Comparison of ENCODE assay signal across 8 cellular contexts in the genomic region with DNA sequence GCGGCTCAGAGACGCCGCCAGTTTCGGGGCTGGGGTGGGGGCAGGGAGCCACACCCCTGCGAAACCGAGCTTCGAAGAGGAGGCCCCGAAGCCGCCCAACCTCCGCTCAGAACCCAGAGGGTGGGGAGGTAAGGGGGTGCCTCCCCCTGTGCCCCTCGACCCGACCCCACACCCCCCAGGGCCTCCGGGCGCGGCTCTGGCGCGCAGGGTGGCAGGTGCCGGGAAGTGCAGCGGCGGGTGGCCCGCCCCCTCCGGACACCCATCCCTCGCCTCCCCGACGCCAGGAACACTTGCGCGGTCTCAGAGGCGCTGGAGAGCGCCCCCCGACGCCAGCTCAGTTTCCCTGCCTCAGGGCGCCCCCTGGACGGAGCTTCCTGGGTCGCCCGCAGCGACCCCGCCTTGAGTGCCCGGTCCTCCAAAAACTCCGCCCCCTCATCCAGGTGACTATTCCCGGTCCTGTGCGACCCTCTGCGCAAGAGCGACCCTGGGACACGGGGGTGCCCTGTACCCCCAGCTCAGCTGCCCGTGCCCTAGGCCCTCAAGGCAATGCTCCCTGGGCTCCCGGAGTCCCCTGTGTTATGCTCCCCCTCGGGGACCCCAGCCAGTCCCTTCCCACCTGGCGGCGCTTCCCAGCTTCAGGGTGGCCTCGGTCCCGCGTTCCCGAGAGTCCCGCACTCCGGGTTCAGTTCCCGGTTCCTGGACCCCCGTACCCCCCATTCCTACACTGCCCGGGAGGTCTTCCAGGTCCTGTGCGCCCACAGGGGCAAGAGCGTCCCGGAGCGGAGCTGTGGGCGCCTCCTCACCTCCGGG. TPM values are rescaled to one million over a fixed set of nuclear protein-coding genes. Genes with fewer than 3 reads are reported as not detected.
DNase-seq lines count a peak whose midpoint lies in the region; ATAC-seq, FAIRE-seq and TF ChIP-seq lines count a peak whose summit lies in the region.

No MANE protein-coding gene starts in this region.

- no peak for TF ChIP-seq POLR2A in erythroblast (IDR thresholded peaks at IDR 0.05; ENCODE audit: low read length)
- TF ChIP-seq POLR2A in GM12892 (IDR thresholded peaks at IDR 0.05; ENCODE audit: low read depth, low read length), result no peak

- H3K79me2 ChIP-seq in PC-3 (ENCODE audit: low read length) (0 out of 2 replicates have a peak, but pooled peaks cover 9% of the 10 kb centered on the region), neural progenitor cell (ENCODE audit: low read depth) (no peaks in the 10 kb centered on the region)

- H3K9ac ChIP-seq in PC-3 (ENCODE audit: low read length) (peak overlapping the region; percentile 57; the same call in 1 of the 2 replicates), neural progenitor cell (no peak overlapping the region)

- H3K9me3 ChIP-seq in PC-3 (ENCODE audit: low read length) (no peaks in the 10 kb centered on the region), neural progenitor cell (ENCODE audit: low read depth) (no peaks in the 10 kb centered on the region)

- 0 out of 2 replicates have a peak, but pooled peaks cover 5% of the 10 kb centered on the region for H3K4me1 ChIP-seq in PC-3 (ENCODE audit: insufficient read depth, low read length)
- H3K4me1 ChIP-seq in neural progenitor cell, result no peaks in the 10 kb centered on the region

- H3K4me1 Mint-ChIP-seq in neural progenitor cell, result peaks cover 14% of the 10 kb centered on the region

- POLR2A ChIA-PET in PC-3 (lab: Charles Lee; ENCODE audit: unreplicated experiment), result no interaction called here

- H3K27ac ChIP-seq in PC-3 (ENCODE audit: low read length), result no peak overlapping the region
- no peak overlapping the region for H3K27ac ChIP-seq in neural progenitor cell

- H4K20me1 ChIP-seq in PC-3 (ENCODE audit: low read length) (no peaks in the 10 kb centered on the region), neural progenitor cell (ENCODE audit: low read depth) (peaks cover 4% of the 10 kb centered on the region)

- FAIRE-seq in GM12892 (lab: Jason Lieb, UNC), result no peak

- peak; percentile 44 for TF ChIP-seq CTCF in PC-3 (conservative IDR thresholded peaks at IDR 0.05; ENCODE audit: low read depth, low read length)
- peak; percentile 40 for TF ChIP-seq CTCF in neural progenitor cell (IDR thresholded peaks at IDR 0.05)

- H3K4me2 ChIP-seq in PC-3 (ENCODE audit: low read length), result peak overlapping the region; percentile 98
- peak overlapping the region; percentile 95 for H3K4me2 ChIP-seq in neural progenitor cell

- H3K9me2 ChIP-seq in PC-3 (replicated peaks; ENCODE audit: low read length), result no peaks in the 10 kb centered on the region

- H3K27ac Mint-ChIP-seq in neural progenitor cell, result no peak overlapping the region

- H2AFZ ChIP-seq in PC-3 (ENCODE audit: low read length) (peak overlapping the region; percentile 89), neural progenitor cell (replicated peaks) (peak overlapping the region; percentile 95)

- intact Hi-C loops in PC-3 (cut with micrococcal nuclease), result no loop called here

- H3K36me3 ChIP-seq in PC-3 (ENCODE audit: low read depth, low read length) (no peaks in the 10 kb centered on the region), neural progenitor cell (no peaks in the 10 kb centered on the region)

- TSS peak; percentile 40 for BruUV-seq in PC-3 (replicated peaks; lab: Mats Ljungman, UMichigan)

- H3K27me3 ChIP-seq in PC-3 (ENCODE audit: low read length), result no peaks in the 10 kb centered on the region
- H3K27me3 ChIP-seq in neural progenitor cell, result peaks cover 35% of the 10 kb centered on the region

- no peaks in the 10 kb centered on the region for H3K9me3 Mint-ChIP-seq in neural progenitor cell

- peak overlapping the region; percentile 82 for H3K4me3 Mint-ChIP-seq in neural progenitor cell

- peak overlapping the region; percentile 93 for H3K4me3 ChIP-seq in PC-3 (ENCODE audit: low read length)
- H3K4me3 ChIP-seq in neural progenitor cell, result peak overlapping the region; percentile 74

- H3K36me3 Mint-ChIP-seq in neural progenitor cell, result no peaks in the 10 kb centered on the region

- H3K27me3 Mint-ChIP-seq in neural progenitor cell (ENCODE audit: insufficient read depth, low read depth), result peaks cover 35% of the 10 kb centered on the region

- CTCF ChIA-PET in PC-3 (lab: Charles Lee), result no interaction called here

- H3F3A ChIP-seq in PC-3 (ENCODE audit: low read length, unreplicated experiment) (no peaks in the 10 kb centered on the region), neural progenitor cell (ENCODE audit: low read depth) (peaks cover 12% of the 10 kb centered on the region)

- ATAC-seq in PC-3, result peak; percentile 66
- no peak for ATAC-seq in GM18873 (IDR thresholded peaks at IDR 0.05; ENCODE audit: low FRiP score, unreplicated experiment)

- DNase-seq in SHP77 (lab: John Stamatoyannopoulos, UW) (peak; percentile 33 to 45), SHP77 treated with DMSO at 0.1 percent for 48 hours (lab: John Stamatoyannopoulos, UW) (no peak), PC-3 (peak; percentile 25), erythroblast (lab: John Stamatoyannopoulos, UW) (peak; percentile 19 to 27), neural progenitor cell (ENCODE audit: low spot score) (peak; percentile 75), T1000 (lab: John Stamatoyannopoulos, UW) (no peak), GM12892 (ENCODE audit: insufficient read length) (no peak)

RNA-seq across cellular contexts. Expression of a gene that starts 0.6 kb away (rescaled TPM):
- total RNA-seq in PC-3 (2014; rRNA removed), result 18.8 and 22.8 TPM in 2 replicates
- 1.0 and 2.8 TPM in 2 replicates for total RNA-seq in neural progenitor cell (ENCODE audit: low replicate concordance)
- 0.08 TPM for polyA plus RNA-seq in GM12892 (2012; ENCODE audit: missing spikeins)

RNA-seq across cellular contexts. Expression of a gene that starts 21.7 kb away (rescaled TPM):
- not detected in 2 replicates for total RNA-seq in PC-3 (2014; rRNA removed)
- total RNA-seq in neural progenitor cell (ENCODE audit: low replicate concordance), result 0.41 and 0.65 TPM in 2 replicates
- not detected for polyA plus RNA-seq in GM12892 (2012; ENCODE audit: missing spikeins)

Comparison
In these comparisons a context has a peak if more than half of its experiments do, and no peak if none do; other contexts are left out.
1. DNase-seq: peak in SHP77 (2 of 2), PC-3 (single experiment), erythroblast (2 of 2) and neural progenitor cell (single experiment); none in SHP77 treated with DMSO at 0.1 percent for 48 hours (single experiment), T1000 (single experiment) and GM12892 (single experiment).